In the genomic region with DNA sequence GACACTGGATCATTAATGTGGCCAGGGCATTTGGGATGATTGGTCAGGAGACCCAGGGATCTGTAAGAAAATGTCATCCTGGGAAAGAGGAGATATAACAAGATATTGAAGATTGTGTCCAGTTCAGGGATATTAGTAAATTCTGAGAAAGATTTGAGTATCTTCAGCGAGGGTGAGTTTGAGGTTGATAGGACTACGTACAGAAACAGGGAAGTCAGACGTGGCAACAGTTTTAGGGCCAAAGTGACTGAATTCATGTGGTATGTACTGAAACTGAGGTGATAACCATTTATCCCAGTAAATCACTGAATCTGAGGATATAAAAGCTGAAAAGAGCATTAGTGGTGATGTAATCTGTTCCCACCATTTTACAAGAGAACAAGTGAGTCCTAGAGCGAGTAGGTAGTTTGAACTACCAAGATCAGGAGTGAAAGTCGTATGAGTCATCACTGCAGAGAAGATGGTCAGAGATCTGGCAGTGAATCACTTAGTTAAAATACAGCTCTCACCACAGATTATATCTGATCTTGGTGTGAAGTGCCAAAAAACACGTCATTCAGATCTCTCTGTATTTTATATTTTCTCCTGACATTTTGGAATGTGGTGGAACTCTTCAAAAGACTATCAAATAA, we compare ENCODE assay signal across 8 cellular contexts.
DNase-seq lines count a peak whose midpoint lies in the region; ATAC-seq and TF ChIP-seq lines count a peak whose summit lies in the region.

No MANE protein-coding gene starts in this region.

- H3K4me1 ChIP-seq in left lung: no peaks in the 10 kb centered on the region

- peak overlapping the region in 1 of 2 donors; percentile 5 for H3K27ac ChIP-seq in left lung

- intact Hi-C loops in left lung (cut with DNase I): no loop called here

- H3K36me3 ChIP-seq in left lung: no peaks in the 10 kb centered on the region

- TF ChIP-seq CTCF in left lung (IDR thresholded peaks at IDR 0.05): no peak

- no peak overlapping the region for H3K4me3 ChIP-seq in left lung

- H3K9me3 ChIP-seq in left lung: peaks cover 0 to 7% of the 10 kb centered on the region in 2 donors

- peak; percentile 100 for ATAC-seq in GM19463 (IDR thresholded peaks at IDR 0.05; ENCODE audit: unreplicated experiment)
- peak; percentile 100 for ATAC-seq in HG03378 (IDR thresholded peaks at IDR 0.05; ENCODE audit: unreplicated experiment)
- peak; percentile 53 for ATAC-seq in left lung

- DNase-seq in DMS 273 treated with DMSO at 0.1 percent for 48 hours (lab: John Stamatoyannopoulos, UW) (peak; percentile 75), T1000 (lab: John Stamatoyannopoulos, UW) (peak; percentile 7), left lung (no peak), DMS79 treated with DMSO at 0.1 percent for 48 hours (lab: John Stamatoyannopoulos, UW) (no peak), HuH-7 (ENCODE audit: low spot score) (no peak), NCI-H128 (lab: John Stamatoyannopoulos, UW; ENCODE audit: unreplicated experiment) (no peak)

- H3K27me3 ChIP-seq in left lung: no peaks in the 10 kb centered on the region

Comparison
In these comparisons a context has a peak if more than half of its experiments do, and no peak if none do; other contexts are left out.
1. DNase-seq: peak in DMS 273 treated with DMSO at 0.1 percent for 48 hours (single experiment) and T1000 (single experiment); none in left lung (0 of 2), DMS79 treated with DMSO at 0.1 percent for 48 hours (single experiment), HuH-7 (single experiment) and NCI-H128 (single experiment).
2. Peak in every context shown above with its lines, with median percentiles within 50 percentile points of each other: ATAC-seq.